8 cellular contexts compared by ENCODE assay signal in the genomic region with DNA sequence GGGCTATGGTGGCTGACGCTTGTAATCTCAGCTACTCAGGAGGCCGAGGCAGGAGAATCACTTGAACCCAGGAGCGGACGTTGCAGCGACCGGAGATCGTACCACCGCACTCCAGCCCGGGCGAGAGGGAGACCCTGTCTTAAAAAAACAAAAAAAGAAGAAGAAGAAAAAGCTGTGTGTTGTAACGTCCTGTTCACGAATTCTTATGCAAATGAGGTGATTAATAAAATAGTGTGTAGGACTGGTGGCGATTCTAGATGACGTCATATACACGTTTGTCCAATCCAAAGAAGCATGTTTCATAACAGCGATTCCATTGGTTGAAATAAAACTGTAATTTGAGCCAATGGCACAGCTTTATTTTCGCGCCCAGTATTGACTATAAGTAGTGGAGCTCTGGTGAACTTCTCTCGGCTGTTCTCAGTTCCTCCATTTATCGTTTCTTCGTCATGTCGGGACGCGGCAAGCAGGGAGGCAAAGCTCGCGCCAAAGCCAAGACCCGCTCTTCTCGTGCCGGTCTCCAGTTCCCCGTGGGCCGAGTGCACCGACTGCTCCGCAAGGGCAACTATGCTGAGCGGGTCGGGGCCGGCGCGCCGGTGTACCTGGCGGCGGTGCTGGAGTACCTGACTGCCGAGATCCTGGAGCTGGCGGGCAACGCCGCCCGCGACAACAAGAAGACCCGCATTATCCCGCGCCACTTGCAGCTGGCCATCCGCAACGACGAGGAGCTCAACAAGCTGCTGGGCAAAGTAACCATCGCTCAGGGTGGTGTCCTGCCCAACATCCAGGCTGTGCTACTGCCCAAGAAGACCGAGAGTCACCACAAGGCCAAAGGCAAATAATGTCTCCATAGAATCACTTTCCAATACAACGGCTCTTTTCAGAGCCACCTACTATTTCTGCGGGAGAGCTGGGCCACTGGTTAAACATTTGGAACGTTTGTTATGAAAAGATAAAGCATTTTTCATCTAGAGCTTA. TPM values are rescaled to one million over a fixed set of nuclear protein-coding genes. Genes with fewer than 3 reads are reported as not detected.
A peak's percentile ranks its signal among the peaks of the same experiment; 100 is the strongest.
DNase-seq lines count a peak whose midpoint lies in the region; ATAC-seq, FAIRE-seq and TF ChIP-seq lines count a peak whose summit lies in the region.

No MANE protein-coding gene starts in this region.

- no peaks in the 10 kb centered on the region for H3K27me3 Mint-ChIP-seq in T-helper 17 cell

- POLR2A ChIA-PET in GM12878 (lab: Charles Lee): interaction anchor here (0.7 to 6.5 kb wide), 9 partner anchors 23 to 1593 kb away, joined by 3 to 71 read pairs (median 5); a partner anchor contains a TSS

- in situ Hi-C loops in GM12878 (cut with MboI): no loop called here

- ATAC-seq in HG02943 (IDR thresholded peaks at IDR 0.05; ENCODE audit: low read depth, unreplicated experiment): peak; percentile 51
- ATAC-seq in T-helper 17 cell: peak; percentile 80
- ATAC-seq in GM12878: peak; percentile 63

- H3K27ac ChIP-seq in GM12878 (ENCODE audit: control insufficient read depth, insufficient read depth) (peak overlapping the region; percentile 95), hepatocyte (peak overlapping the region; percentile 17)

- BruUV-seq in GM12878 (replicated peaks; lab: Mats Ljungman, UMichigan): TSS peak; percentile 100

- TF ChIP-seq EP300 in GM12878 (IDR thresholded peaks at IDR 0.05; ENCODE audit: borderline replicate concordance in 1 of 2, control insufficient read depth in 1 of 2, low read depth in 2 of 2, low read length in 2 of 2): no peak

- no peaks in the 10 kb centered on the region for H3K27me3 ChIP-seq in GM12878 (replicated peaks in 1 of 2; ENCODE audit: control insufficient read depth in 2 of 2, insufficient read depth in 2 of 2, low read length in 1 of 2)
- H3K27me3 ChIP-seq in hepatocyte: no peaks in the 10 kb centered on the region

- WGBS in GM12878 (ENCODE audit: insufficient coverage, insufficient replicate concordance, low lambda C conversion rate, missing lambda C conversion rate): under 1% methylated on average over 58 of the region's 58 CpGs
- WGBS in hepatocyte (ENCODE audit: low lambda C conversion rate, missing lambda C conversion rate): 19% methylated on average over 58 of the region's 58 CpGs

- H2AFZ ChIP-seq in GM12878 (ENCODE audit: control insufficient read depth, low read depth, low read length) (peak overlapping the region; percentile 62), hepatocyte (peak overlapping the region; percentile 57)

- H3K4me3 Mint-ChIP-seq in T-helper 17 cell: peak overlapping the region; percentile 94

- CTCF ChIA-PET in GM12878 (lab: Yijun Ruan, JAX): interaction anchor here (0.9 to 2.8 kb wide), 4 partner anchors 28 to 70 kb away, joined by 3 to 12 read pairs (median 6); a partner anchor contains a TSS

- SMC1A ChIA-PET in GM12878 (lab: Charles Lee; ENCODE audit: uncharacterized antibody, unreplicated experiment): interaction anchor here (0.7 to 3.5 kb wide), 10 partner anchors 14 to 1615 kb away, joined by 3 to 26 read pairs (median 4); a partner anchor contains a TSS

- H4K20me1 ChIP-seq in GM12878 (ENCODE audit: control insufficient read depth, insufficient read depth) (no peaks in the 10 kb centered on the region), hepatocyte (ENCODE audit: insufficient read depth, poor library complexity, severe bottlenecking) (no peaks in the 10 kb centered on the region)

- intact Hi-C loops in GM12878 (cut with micrococcal nuclease; ENCODE audit: unreplicated experiment): loop anchor here (1.0 kb wide), 1 partner anchor 27 kb away; a partner anchor contains a TSS

- H3K4me1 Mint-ChIP-seq in T-helper 17 cell: peaks cover 28% of the 10 kb centered on the region

- no peaks in the 10 kb centered on the region for H3K9me3 ChIP-seq in T-helper 17 cell (ENCODE audit: control insufficient read depth, low read length, poor library complexity, severe bottlenecking)
- no peaks in the 10 kb centered on the region for H3K9me3 ChIP-seq in GM12878 (replicated peaks; ENCODE audit: control insufficient read depth, insufficient read depth, low read length)
- H3K9me3 ChIP-seq in hepatocyte (ENCODE audit: low read depth): no peaks in the 10 kb centered on the region

- peak overlapping the region; percentile 84 for H3K9ac ChIP-seq in GM12878 (ENCODE audit: control insufficient read depth, insufficient read depth, low read length)

- DNase-seq in GM18507 (ENCODE audit: extremely low spot score, insufficient read length, low read depth) (peak; percentile 71), NCI-H1694 (lab: John Stamatoyannopoulos, UW) (peak; percentile 81), T-helper 17 cell (peak; percentile 43 to 53 (median 50)), GM12878 (ENCODE audit: low read depth, low spot score) (peak; percentile 99), hepatocyte (ENCODE audit: low spot score) (peak; percentile 84), retinal pigment epithelial cell (ENCODE audit: low read depth) (peak; percentile 94), cortex of kidney (lab: John Stamatoyannopoulos, UW) (no peak)

- H3K36me3 Mint-ChIP-seq in T-helper 17 cell (ENCODE audit: low read depth): peaks cover 2% of the 10 kb centered on the region

- no peaks in the 10 kb centered on the region for H3K9me2 ChIP-seq in hepatocyte (replicated peaks; ENCODE audit: insufficient read depth)

- TF ChIP-seq RAD21 in GM12878 (IDR thresholded peaks at IDR 0.05; ENCODE audit: insufficient read depth, low read depth, low read length): no peak

- RAD21 ChIA-PET in GM12878 (lab: Charles Lee; ENCODE audit: unreplicated experiment): interaction anchor here (0.7 to 4.1 kb wide), 10 partner anchors 24 to 736 kb away, joined by 3 to 30 read pairs (median 4); a partner anchor contains a TSS

- H3K4me1 ChIP-seq in GM12878 (ENCODE audit: control insufficient read depth, insufficient read depth, low read length) (peaks cover 39% of the 10 kb centered on the region), hepatocyte (ENCODE audit: insufficient read depth) (peaks cover 3% of the 10 kb centered on the region)

- no peaks in the 10 kb centered on the region; the same call in none of the 2 replicates for H3K79me2 ChIP-seq in GM12878 (ENCODE audit: control insufficient read depth, insufficient read depth, low read length)
- H3K79me2 ChIP-seq in hepatocyte: no peaks in the 10 kb centered on the region

- FAIRE-seq in GM18507 (lab: Jason Lieb, UNC) (peak; percentile 97), GM12878 (lab: Jason Lieb, UNC) (peak; percentile 93)

- peak overlapping the region; percentile 96 for H3K4me2 ChIP-seq in GM12878 (ENCODE audit: control insufficient read depth, insufficient read depth)
- peak overlapping the region; percentile 85 for H3K4me2 ChIP-seq in hepatocyte

- TF ChIP-seq CTCF in GM12878 (IDR thresholded peaks at IDR 0.05 in 2 of 3, conservative IDR thresholded peaks at IDR 0.05 in 1 of 3; ENCODE audit: control insufficient read depth in 2 of 3, extremely low read depth in 1 of 3, insufficient read depth in 1 of 3, low read depth in 3 of 3, low read length in 3 of 3) (no peak), hepatocyte (IDR thresholded peaks at IDR 0.05; ENCODE audit: poor library complexity) (no peak), retinal pigment epithelial cell (conservative IDR thresholded peaks at IDR 0.05; ENCODE audit: low read depth, low read length) (no peak)

- H3K27ac Mint-ChIP-seq in T-helper 17 cell: peak overlapping the region; percentile 98

- peak; percentile 94 for TF ChIP-seq POLR2A in GM12878 (IDR thresholded peaks at IDR 0.05; ENCODE audit: low read depth, low read length)

- H3K36me3 ChIP-seq in GM12878 (ENCODE audit: control insufficient read depth in 2 of 2, insufficient read depth in 2 of 2, low read length in 1 of 2) (no peaks in the 10 kb centered on the region), hepatocyte (replicated peaks; ENCODE audit: insufficient read depth, low read depth) (no peaks in the 10 kb centered on the region)

- H3K4me3 ChIP-seq in GM12878 (peak overlapping the region; percentile 75), hepatocyte (peak overlapping the region; percentile 44), retinal pigment epithelial cell (ENCODE audit: low read length) (peak overlapping the region; percentile 73)

TF ChIP-seq in GM12878, 131 proteins besides CTCF, POLR2A, EP300 and RAD21 (continues in another document):
- peak; percentile 87 for TF ChIP-seq CBFB (IDR thresholded peaks at IDR 0.05; ENCODE audit: low read depth)
- peak; percentile 72 for TF ChIP-seq SPI1 (IDR thresholded peaks at IDR 0.05; ENCODE audit: borderline replicate concordance, insufficient read depth, low read depth, low read length)
- TF ChIP-seq TCF7 (IDR thresholded peaks at IDR 0.05; ENCODE audit: borderline replicate concordance): 0 out of 2 replicates have a peak, but pooled peaks have one; percentile 23
- peak; percentile 45; the same call in 1 of the 2 replicates for TF ChIP-seq FOXM1 (IDR thresholded peaks at IDR 0.05; ENCODE audit: low read depth, low read length)

RNA-seq across cellular contexts. Expression of gene OR2B2, which starts 47.0 kb away (rescaled TPM):
- total RNA-seq in T-helper 17 cell (not detected), GM12878 (2014; rRNA removed) (not detected in 2 replicates), GM12878 (2014; rRNA removed; fragmentation: Illumina TruSeq; extraction: Trizol) (not detected in 2 replicates), GM12878 (2021) (not detected in 2 replicates), hepatocyte (not detected in 2 replicates)
- total RNA-seq in GM12878 (2013; cell fraction: nucleolus; rRNA removed): not detected in 2 replicates
- not detected for polyA plus RNA-seq in GM12878 (2011; ENCODE audit: low read depth)
- polyA plus RNA-seq in GM12878 (2011; rRNA removed) (not detected in 2 replicates), GM12878 (2014; fragmentation: Illumina TruSeq; extraction: Trizol) (not detected in 2 replicates), GM12878 (2014; fragmentation: Nextera tagmentation; extraction: Ambion mirVana) (not detected), GM12878 (2014; rRNA removed) (not detected in 2 replicates), GM12878 (2016; fragmentation: Nextera tagmentation; extraction: Ambion mirVana) (not detected), hepatocyte (not detected in 2 replicates)
- polyA plus RNA-seq in GM12878 (2011; cell fraction: cytosol; rRNA removed): not detected in 2 replicates
- polyA plus RNA-seq in GM12878 (2011; cell fraction: nucleus; rRNA removed): not detected in 2 replicates
- polyA plus RNA-seq in GM12878 (2012): not detected in 2 replicates
- polyA minus RNA-seq in GM12878 (2011; rRNA and poly(A)+ RNA removed): not detected in 2 replicates
- polyA minus RNA-seq in GM12878 (2011; cell fraction: cytosol; rRNA and poly(A)+ RNA removed): not detected in 2 replicates
- polyA minus RNA-seq in GM12878 (2011; cell fraction: nucleus; rRNA and poly(A)+ RNA removed): not detected in 2 replicates
